13 cellular contexts compared by ENCODE assay signal in genomic region chr4:151567056-151567455, GRCh38.
A peak's percentile ranks its signal among the peaks of the same experiment; 100 is the strongest.
DNase-seq lines count a peak whose midpoint lies in the region; ATAC-seq and TF ChIP-seq lines count a peak whose summit lies in the region.
"Had no signal": no experiment of that assay in that cellular context is flagged by ENCODE, and none has a peak within 500 bp of the region (broad histone marks: within the 10 kb centered on the region; RNA-seq: fewer than 3 reads in every experiment).

No MANE protein-coding gene starts in this region.

- H3K4me3 ChIP-seq in MM.1S (ENCODE audit: low read length) (no peak overlapping the region), mesendoderm (ENCODE audit: low read length) (no peak overlapping the region)
- H3K4me3 ChIP-seq: heart left ventricle had no signal

- H3K79me1 ChIP-seq in mesendoderm (ENCODE audit: low read length): no peaks in the 10 kb centered on the region

- no peak overlapping the region for H2AK5ac ChIP-seq in mesendoderm (ENCODE audit: low read length)

- CTCF ChIA-PET in HEK293T (lab: Yijun Ruan, JAX): no interaction called here

- H4K20me1 ChIP-seq in MM.1S (ENCODE audit: insufficient read depth, low read length): no peaks in the 10 kb centered on the region

- no peaks in the 10 kb centered on the region for H3K36me3 Mint-ChIP-seq in nephron progenitor cell (ENCODE audit: low read depth)
- H3K36me3 Mint-ChIP-seq: activated naive CD8-positive, alpha-beta T cell treated with anti-CD3 and anti-CD28 coated beads, Interleukin-2, amount 10 ng/mL, durations not matched to agents 7 days and 5 days had no signal

- no peaks in the 10 kb centered on the region for H3K27me3 Mint-ChIP-seq in nephron progenitor cell (ENCODE audit: low read depth, poor library complexity)

- POLR2A ChIA-PET in HEK293T (lab: Yijun Ruan, JAX): no interaction called here

- H3K18ac ChIP-seq in mesendoderm (ENCODE audit: low read length): no peak overlapping the region

- H3K27me3 ChIP-seq in MM.1S (replicated peaks; ENCODE audit: insufficient read depth, low read length) (no peaks in the 10 kb centered on the region), mesendoderm (ENCODE audit: insufficient read depth, low read length, poor library complexity) (no peaks in the 10 kb centered on the region)
- H3K27me3 ChIP-seq: heart left ventricle had no signal

- H4K8ac ChIP-seq in mesendoderm (ENCODE audit: low read depth, low read length): no peak overlapping the region

- H3K4me2 ChIP-seq in MM.1S (ENCODE audit: low read depth, low read length): peak overlapping the region; percentile 1; the same call in 1 of the 2 replicates
- no peak overlapping the region for H3K4me2 ChIP-seq in mesendoderm (ENCODE audit: low read length)

- no peaks in the 10 kb centered on the region for H3K36me3 ChIP-seq in MM.1S (replicated peaks; ENCODE audit: insufficient read depth, low read length)
- H3K36me3 ChIP-seq in mesendoderm (ENCODE audit: control insufficient read depth, insufficient read depth, low read length): no peaks in the 10 kb centered on the region
- H3K36me3 ChIP-seq: heart left ventricle had no signal

- peak; percentile 22 for DNase-seq in HEK293T (ENCODE audit: extremely low spot score)
- peak; percentile 31 for DNase-seq in MM.1S
- no peak for DNase-seq in nephron progenitor cell
- no peak for DNase-seq in mesendoderm
- DNase-seq in SHP77 (lab: John Stamatoyannopoulos, UW): no peak
- no peak for DNase-seq in NCI-H446 (lab: John Stamatoyannopoulos, UW)
- DNase-seq: activated CD4-positive, alpha-beta T cell treated with anti-CD3 and anti-CD28 coated beads, Interleukin-2, amount 50 U/mL, for 1 hour; activated naive CD8-positive, alpha-beta T cell treated with anti-CD3 and anti-CD28 coated beads, Interleukin-2, amount 10 ng/mL, durations not matched to agents 7 days and 5 days; heart left ventricle; NCI-H2171; stimulated activated CD4-positive, alpha-beta T cell treated with anti-CD3 and anti-CD28 coated beads, Interleukin-12 subunit alpha, Interleukin-12 subunit beta, amount 100 ng/mL, for 4 hours had no signal

- peak; percentile 79 for ATAC-seq in GM18873 (IDR thresholded peaks at IDR 0.05; ENCODE audit: low FRiP score, unreplicated experiment)
- ATAC-seq: heart left ventricle had no signal

- H3K4me1 ChIP-seq in MM.1S (ENCODE audit: low read length) (no peaks in the 10 kb centered on the region), mesendoderm (ENCODE audit: control insufficient read depth, low read depth, low read length) (no peaks in the 10 kb centered on the region)

- peaks cover 50% of the 10 kb centered on the region for H3K4me1 Mint-ChIP-seq in nephron progenitor cell

- no peak overlapping the region for H3K56ac ChIP-seq in mesendoderm (ENCODE audit: low read length)

- no peak overlapping the region for H2BK5ac ChIP-seq in mesendoderm (ENCODE audit: low read length)

- H3K27ac ChIP-seq in MM.1S (ENCODE audit: low read length) (no peak overlapping the region), mesendoderm (ENCODE audit: low read depth, low read length) (no peak overlapping the region)
- H3K27ac ChIP-seq: heart left ventricle had no signal

- no peak overlapping the region for H3K23ac ChIP-seq in mesendoderm (ENCODE audit: low read length)

- no peaks in the 10 kb centered on the region for H3K9me2 ChIP-seq in MM.1S (replicated peaks; ENCODE audit: insufficient read depth, low read length)

- no CpG with 5 or more reads among the region's 4 CpGs for WGBS in mesendoderm (ENCODE audit: extremely low coverage, insufficient coverage, low lambda C conversion rate)

- H4K5ac ChIP-seq in mesendoderm (ENCODE audit: low read length): no peak overlapping the region

- H3K4me3 Mint-ChIP-seq in nephron progenitor cell: no peak overlapping the region
- H3K4me3 Mint-ChIP-seq: activated naive CD8-positive, alpha-beta T cell treated with anti-CD3 and anti-CD28 coated beads, Interleukin-2, amount 10 ng/mL, durations not matched to agents 7 days and 5 days; stimulated activated naive CD8-positive, alpha-beta T cell treated with anti-CD3 and anti-CD28 coated beads, Interleukin-15, Interleukin-2, amounts not matched to agents 100 ng/mL and 50 ng/mL, for 24 hours had no signal

- no peaks in the 10 kb centered on the region for H3K9me3 ChIP-seq in MM.1S (replicated peaks; ENCODE audit: insufficient read depth, low read length)
- H3K9me3 ChIP-seq: heart left ventricle had no signal

- no peak for TF ChIP-seq CTCF in MM.1S (IDR thresholded peaks at IDR 0.05; ENCODE audit: low read length)
- no peak for TF ChIP-seq CTCF in nephron progenitor cell (IDR thresholded peaks at IDR 0.05)

- H3K9ac ChIP-seq in MM.1S (ENCODE audit: low read length) (no peak overlapping the region), mesendoderm (ENCODE audit: low read length) (no peak overlapping the region)

- peak overlapping the region; percentile 64 for H3K27ac Mint-ChIP-seq in nephron progenitor cell
- H3K27ac Mint-ChIP-seq: activated naive CD8-positive, alpha-beta T cell treated with anti-CD3 and anti-CD28 coated beads, Interleukin-2, amount 10 ng/mL, durations not matched to agents 7 days and 5 days; stimulated activated naive CD8-positive, alpha-beta T cell treated with anti-CD3 and anti-CD28 coated beads, Interleukin-15, Interleukin-2, amounts not matched to agents 100 ng/mL and 50 ng/mL, for 24 hours had no signal

- H3F3A ChIP-seq in MM.1S (ENCODE audit: insufficient read depth, low read length): no peaks in the 10 kb centered on the region

- no peak overlapping the region for H2AFZ ChIP-seq in MM.1S (ENCODE audit: low read length)

- H2BK120ac ChIP-seq in mesendoderm (ENCODE audit: low read depth, low read length): no peak overlapping the region

- no peaks in the 10 kb centered on the region for H3K9me3 Mint-ChIP-seq in nephron progenitor cell
- H3K9me3 Mint-ChIP-seq: activated naive CD8-positive, alpha-beta T cell treated with anti-CD3 and anti-CD28 coated beads, Interleukin-2, amount 10 ng/mL, durations not matched to agents 7 days and 5 days; stimulated activated naive CD8-positive, alpha-beta T cell treated with anti-CD3 and anti-CD28 coated beads, Interleukin-15, Interleukin-2, amounts not matched to agents 100 ng/mL and 50 ng/mL, for 24 hours had no signal

- H3K79me2 ChIP-seq in MM.1S (ENCODE audit: low read length): no peaks in the 10 kb centered on the region
- no peaks in the 10 kb centered on the region for H3K79me2 ChIP-seq in mesendoderm (ENCODE audit: control insufficient read depth, insufficient read depth, low read length)

- H2BK15ac ChIP-seq in mesendoderm (replicated peaks; ENCODE audit: low read depth): no peak overlapping the region

- no peak overlapping the region for H3K4ac ChIP-seq in mesendoderm (ENCODE audit: low read depth, low read length)

TF ChIP-seq in HEK293T, 16 proteins besides CTCF, POLR2A, EP300 and RAD21:
- TF ChIP-seq, protein P1, sequence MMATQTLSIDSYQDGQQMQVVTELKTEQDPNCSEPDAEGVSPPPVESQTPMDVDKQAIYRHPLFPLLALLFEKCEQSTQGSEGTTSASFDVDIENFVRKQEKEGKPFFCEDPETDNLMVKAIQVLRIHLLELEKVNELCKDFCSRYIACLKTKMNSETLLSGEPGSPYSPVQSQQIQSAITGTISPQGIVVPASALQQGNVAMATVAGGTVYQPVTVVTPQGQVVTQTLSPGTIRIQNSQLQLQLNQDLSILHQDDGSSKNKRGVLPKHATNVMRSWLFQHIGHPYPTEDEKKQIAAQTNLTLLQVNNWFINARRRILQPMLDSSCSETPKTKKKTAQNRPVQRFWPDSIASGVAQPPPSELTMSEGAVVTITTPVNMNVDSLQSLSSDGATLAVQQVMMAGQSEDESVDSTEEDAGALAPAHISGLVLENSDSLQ (IDR thresholded peaks at IDR 0.05): peak; percentile 82
- TF ChIP-seq FOXA1 (IDR thresholded peaks at IDR 0.05) (no peak), CTBP1 (IDR thresholded peaks at IDR 0.05; ENCODE audit: borderline replicate concordance) (peak; percentile 27; the same call in 1 of the 2 replicates)

Comparison
In these comparisons a context has a peak if more than half of its experiments do, and no peak if none do; other contexts are left out.
1. DNase-seq: peak in HEK293T (single experiment) and MM.1S (single experiment); none in nephron progenitor cell (single experiment), mesendoderm (single experiment), SHP77 (0 of 2) and NCI-H446 (0 of 2).